ENCODE assay signal across 15 cellular contexts in genomic region chr18:61797691-61798590, GRCh38.
"Had no signal": no experiment of that assay in that cellular context is flagged by ENCODE, and none has a peak within 500 bp of the region (broad histone marks: within the 10 kb centered on the region; RNA-seq: fewer than 3 reads in every experiment).

No MANE protein-coding gene starts in this region.

- H3K9me3 Mint-ChIP-seq: activated naive CD4-positive, alpha-beta T cell treated with anti-CD3 and anti-CD28 coated beads, Interleukin-2, amount 10 ng/mL, durations not matched to agents 7 days and 5 days; activated T-helper 2 cell treated with anti-CD3 and anti-CD28 coated beads, Interferon-gamma antibody, Interleukin-2, Interleukin-4, amounts not matched to agents 10 μg/mL and 5 μg/mL and 100 μg/mL, durations not matched to agents 14 hours and 24 hours and 36 hours had no signal

- DNase-seq: activated CD4-positive, alpha-beta T cell treated with anti-CD3 and anti-CD28 coated beads, Interleukin-2, amount 50 U/mL, for 1 hour; activated naive CD4-positive, alpha-beta T cell treated with anti-CD3 and anti-CD28 coated beads, Interleukin-2, amount 10 ng/mL, durations not matched to agents 7 days and 5 days; adrenal gland; esophagus squamous epithelium; foreskin fibroblast; head of caudate nucleus; left ventricle myocardium superior; mesenchymal stem cell; psoas muscle; sigmoid colon; stimulated activated CD4-positive, alpha-beta T cell treated with anti-CD3 and anti-CD28 coated beads, Interleukin-12 subunit alpha, Interleukin-12 subunit beta, amount 100 ng/mL, for 4 hours; stimulated activated naive CD8-positive, alpha-beta T cell treated with anti-CD3 and anti-CD28 coated beads, Interleukin-15, Interleukin-2, amounts not matched to agents 100 U/mL and 50 U/mL, for 24 hours; upper lobe of right lung had no signal

- ATAC-seq: left ventricle myocardium superior; psoas muscle; stimulated activated naive CD8-positive, alpha-beta T cell treated with anti-CD3 and anti-CD28 coated beads, Interleukin-15, Interleukin-2, amounts not matched to agents 100 U/mL and 50 U/mL, for 24 hours; upper lobe of right lung had no signal

- H3K4me1 Mint-ChIP-seq: activated naive CD4-positive, alpha-beta T cell treated with anti-CD3 and anti-CD28 coated beads, Interleukin-2, amount 10 ng/mL, durations not matched to agents 7 days and 5 days; nephron had no signal

- H3K36me3 Mint-ChIP-seq: activated naive CD4-positive, alpha-beta T cell treated with anti-CD3 and anti-CD28 coated beads, Interleukin-2, amount 10 ng/mL, durations not matched to agents 7 days and 5 days had no signal

- H3K27ac Mint-ChIP-seq: activated naive CD4-positive, alpha-beta T cell treated with anti-CD3 and anti-CD28 coated beads, Interleukin-2, amount 10 ng/mL, durations not matched to agents 7 days and 5 days; activated T-helper 2 cell treated with anti-CD3 and anti-CD28 coated beads, Interferon-gamma antibody, Interleukin-2, Interleukin-4, amounts not matched to agents 10 μg/mL and 5 μg/mL and 100 μg/mL, durations not matched to agents 14 hours and 24 hours and 36 hours had no signal

- H3K4me3 Mint-ChIP-seq: activated naive CD4-positive, alpha-beta T cell treated with anti-CD3 and anti-CD28 coated beads, Interleukin-2, amount 10 ng/mL, durations not matched to agents 7 days and 5 days; nephron had no signal
